In the genomic region with DNA sequence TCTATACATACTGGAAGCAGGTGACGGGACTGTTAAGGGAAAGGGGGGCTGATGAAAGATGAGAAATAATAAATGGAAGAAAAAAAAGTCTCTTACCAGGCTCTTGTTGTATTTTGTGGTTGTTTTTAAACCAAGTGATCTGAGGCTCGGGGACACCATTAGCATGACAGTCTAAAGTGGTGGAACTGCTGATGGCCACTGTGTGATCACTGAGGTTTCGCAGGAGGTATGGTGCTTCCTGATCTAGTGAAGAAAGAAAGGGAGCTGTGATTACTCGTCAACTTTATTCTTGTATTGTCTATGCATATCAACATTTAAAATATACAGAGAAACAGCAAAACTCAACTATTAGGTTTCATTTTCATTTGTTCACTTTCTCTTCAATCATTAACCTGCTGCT, we compare ENCODE assay signal across 1 cellular context.
TF ChIP-seq lines count a peak whose summit lies in the region.

No MANE protein-coding gene starts in this region.

TF ChIP-seq in GM23338, 12 proteins besides CTCF, POLR2A, EP300 and RAD21 (continued from another document):
- no peak for TF ChIP-seq ZNF462 (CRISPR knock-in tag; IDR thresholded peaks at IDR 0.05)
- no peak for TF ChIP-seq STAT1 (IDR thresholded peaks at IDR 0.05; ENCODE audit: unreplicated experiment)
- TF ChIP-seq, protein P1, sequence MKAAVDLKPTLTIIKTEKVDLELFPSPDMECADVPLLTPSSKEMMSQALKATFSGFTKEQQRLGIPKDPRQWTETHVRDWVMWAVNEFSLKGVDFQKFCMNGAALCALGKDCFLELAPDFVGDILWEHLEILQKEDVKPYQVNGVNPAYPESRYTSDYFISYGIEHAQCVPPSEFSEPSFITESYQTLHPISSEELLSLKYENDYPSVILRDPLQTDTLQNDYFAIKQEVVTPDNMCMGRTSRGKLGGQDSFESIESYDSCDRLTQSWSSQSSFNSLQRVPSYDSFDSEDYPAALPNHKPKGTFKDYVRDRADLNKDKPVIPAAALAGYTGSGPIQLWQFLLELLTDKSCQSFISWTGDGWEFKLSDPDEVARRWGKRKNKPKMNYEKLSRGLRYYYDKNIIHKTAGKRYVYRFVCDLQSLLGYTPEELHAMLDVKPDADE (IDR thresholded peaks at IDR 0.05) = no peak
TF ChIP-seq in GM23338: peak in this region for 0.
